ENCODE assay signal across 8 cellular contexts in the genomic region with DNA sequence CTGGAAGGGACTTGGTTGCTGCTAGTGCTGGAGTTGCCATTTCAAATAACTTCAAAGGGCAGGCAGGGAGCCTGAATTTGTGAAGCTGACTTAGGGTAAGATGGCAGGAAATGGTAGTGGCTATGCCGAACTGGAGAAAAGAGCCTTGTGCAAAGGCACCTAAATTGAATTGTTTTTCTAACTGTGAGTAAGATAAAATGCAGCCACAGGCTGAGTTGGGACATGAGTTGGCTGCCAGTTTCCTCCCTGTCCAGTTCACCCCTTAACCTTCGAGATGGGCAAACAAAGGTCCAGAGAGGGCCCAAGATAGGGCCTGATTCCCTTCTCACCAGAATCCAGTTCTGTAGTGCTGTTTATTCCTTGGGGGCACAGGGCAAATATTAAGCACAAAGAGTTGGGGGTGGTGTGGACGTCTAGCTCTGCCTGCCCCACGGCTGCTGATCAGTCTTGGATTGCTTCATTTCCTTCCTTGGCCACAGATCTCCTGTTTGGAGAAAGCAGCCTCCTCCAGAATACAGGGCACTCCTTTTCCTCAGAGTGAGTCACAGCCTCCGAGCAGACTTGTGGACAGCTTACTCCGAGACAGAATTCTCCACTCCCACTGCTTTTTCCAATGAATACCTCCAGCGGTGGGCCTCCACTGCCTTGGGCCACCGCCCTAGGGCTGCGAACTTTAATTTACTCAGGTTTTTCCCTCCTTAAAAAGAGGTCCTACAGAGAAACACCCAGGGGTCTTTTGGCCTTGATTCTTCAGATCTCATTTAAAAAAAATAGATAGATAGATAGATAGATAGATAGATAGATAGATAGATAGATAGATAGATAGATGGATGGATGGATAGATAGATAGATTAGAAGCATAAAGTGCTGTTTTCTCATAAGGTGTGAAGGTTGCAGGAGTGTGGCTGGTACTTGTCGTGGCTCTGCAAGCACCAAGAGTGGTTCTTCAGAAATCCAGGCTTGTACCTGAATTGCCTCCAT. TPM values are rescaled to one million over a fixed set of nuclear protein-coding genes. Genes with fewer than 3 reads are reported as not detected.
A peak's percentile ranks its signal among the peaks of the same experiment; 100 is the strongest.
DNase-seq lines count a peak whose midpoint lies in the region; ATAC-seq and TF ChIP-seq lines count a peak whose summit lies in the region.

No MANE protein-coding gene starts in this region.

- intact Hi-C loops in activated CD8-positive, alpha-beta T cell treated with anti-CD3 and anti-CD28 coated beads for 36 hours (cut with micrococcal nuclease), result loop anchor here (2.0 kb wide), 1 partner anchor 63 kb away; no protein-coding TSS in a partner anchor

- H3K4me3 Mint-ChIP-seq in activated CD8-positive, alpha-beta T cell treated with anti-CD3 and anti-CD28 coated beads for 36 hours, result no peak overlapping the region

- H3K9me3 Mint-ChIP-seq in activated CD8-positive, alpha-beta T cell treated with anti-CD3 and anti-CD28 coated beads for 36 hours, result no peaks in the 10 kb centered on the region

- H3K27me3 Mint-ChIP-seq in activated CD8-positive, alpha-beta T cell treated with anti-CD3 and anti-CD28 coated beads for 36 hours, result peaks cover 13% of the 10 kb centered on the region

- peak overlapping the region; percentile 4 for H3K4me3 ChIP-seq in skeletal muscle cell (ENCODE audit: low read depth, low read length)

- POLR2A ChIA-PET in activated CD8-positive, alpha-beta T cell treated with anti-CD3 and anti-CD28 coated beads for 36 hours (lab: Charles Lee), result interaction anchor here (0.7 to 5.4 kb wide), 6 partner anchors 19 to 100 kb away, joined by 3 to 38 read pairs (median 4); a partner anchor contains a TSS

- no peak for TF ChIP-seq CTCF in activated CD8-positive, alpha-beta T cell treated with anti-CD3 and anti-CD28 coated beads for 36 hours (IDR thresholded peaks at IDR 0.05)

- CTCF ChIA-PET in activated CD8-positive, alpha-beta T cell treated with anti-CD3 and anti-CD28 coated beads for 36 hours (lab: Charles Lee), result interaction anchor here (0.6 to 15.4 kb wide), 30 partner anchors 9 to 368 kb away, joined by 3 to 291 read pairs (median 4); a partner anchor contains a TSS

- no peak for ATAC-seq in activated CD8-positive, alpha-beta T cell treated with anti-CD3 and anti-CD28 coated beads for 36 hours
- ATAC-seq in GM19324 (IDR thresholded peaks at IDR 0.05; ENCODE audit: low FRiP score, unreplicated experiment), result no peak
- no peak for ATAC-seq in HG03460 (IDR thresholded peaks at IDR 0.05; ENCODE audit: unreplicated experiment)

- H3K4me1 Mint-ChIP-seq in activated CD8-positive, alpha-beta T cell treated with anti-CD3 and anti-CD28 coated beads for 36 hours (ENCODE audit: low read depth), result peaks cover 61% of the 10 kb centered on the region

- DNase-seq in stimulated activated CD4-positive, alpha-beta T cell treated with anti-CD3 and anti-CD28 coated beads, Interleukin-4, amount 100 ng/mL, for 24 hours, result peak; percentile 14
- no peak for DNase-seq in stimulated activated CD4-positive, alpha-beta T cell treated with anti-CD3 and anti-CD28 coated beads, Interleukin-4, amount 100 ng/mL, for 4 hours
- DNase-seq in activated CD8-positive, alpha-beta T cell treated with anti-CD3 and anti-CD28 coated beads for 36 hours, result no peak
- DNase-seq in glomerular visceral epithelial cell (ENCODE audit: extremely low spot score) (peak; percentile 93), skeletal muscle cell (ENCODE audit: low read depth) (peak; percentile 91), NCI-H1048 (lab: John Stamatoyannopoulos, UW) (no peak)

- peak overlapping the region; percentile 25 for H3K27ac Mint-ChIP-seq in activated CD8-positive, alpha-beta T cell treated with anti-CD3 and anti-CD28 coated beads for 36 hours

- no peaks in the 10 kb centered on the region for H3K36me3 Mint-ChIP-seq in activated CD8-positive, alpha-beta T cell treated with anti-CD3 and anti-CD28 coated beads for 36 hours (ENCODE audit: low read depth)

RNA-seq across cellular contexts. Expression of a gene that starts 18.4 kb away (rescaled TPM):
- total RNA-seq in activated CD8-positive, alpha-beta T cell treated with anti-CD3 and anti-CD28 coated beads for 36 hours, result 10 to 100 TPM; 52.7 to 52.8 TPM

RNA-seq across cellular contexts. Expression of a gene that starts 42.9 kb away (rescaled TPM):
- 10 to 100 TPM; 34.8 to 37.5 TPM for total RNA-seq in activated CD8-positive, alpha-beta T cell treated with anti-CD3 and anti-CD28 coated beads for 36 hours

Comparison
In these comparisons a context has a peak if more than half of its experiments do, and no peak if none do; other contexts are left out.
1. DNase-seq: peak in stimulated activated CD4-positive, alpha-beta T cell treated with anti-CD3 and anti-CD28 coated beads, Interleukin-4, amount 100 ng/mL, for 24 hours (single experiment), glomerular visceral epithelial cell (single experiment) and skeletal muscle cell (single experiment); none in stimulated activated CD4-positive, alpha-beta T cell treated with anti-CD3 and anti-CD28 coated beads, Interleukin-4, amount 100 ng/mL, for 4 hours (0 of 2), activated CD8-positive, alpha-beta T cell treated with anti-CD3 and anti-CD28 coated beads for 36 hours (single experiment) and NCI-H1048 (single experiment).